ENCODE assay signal across 8 cellular contexts in the genomic region with DNA sequence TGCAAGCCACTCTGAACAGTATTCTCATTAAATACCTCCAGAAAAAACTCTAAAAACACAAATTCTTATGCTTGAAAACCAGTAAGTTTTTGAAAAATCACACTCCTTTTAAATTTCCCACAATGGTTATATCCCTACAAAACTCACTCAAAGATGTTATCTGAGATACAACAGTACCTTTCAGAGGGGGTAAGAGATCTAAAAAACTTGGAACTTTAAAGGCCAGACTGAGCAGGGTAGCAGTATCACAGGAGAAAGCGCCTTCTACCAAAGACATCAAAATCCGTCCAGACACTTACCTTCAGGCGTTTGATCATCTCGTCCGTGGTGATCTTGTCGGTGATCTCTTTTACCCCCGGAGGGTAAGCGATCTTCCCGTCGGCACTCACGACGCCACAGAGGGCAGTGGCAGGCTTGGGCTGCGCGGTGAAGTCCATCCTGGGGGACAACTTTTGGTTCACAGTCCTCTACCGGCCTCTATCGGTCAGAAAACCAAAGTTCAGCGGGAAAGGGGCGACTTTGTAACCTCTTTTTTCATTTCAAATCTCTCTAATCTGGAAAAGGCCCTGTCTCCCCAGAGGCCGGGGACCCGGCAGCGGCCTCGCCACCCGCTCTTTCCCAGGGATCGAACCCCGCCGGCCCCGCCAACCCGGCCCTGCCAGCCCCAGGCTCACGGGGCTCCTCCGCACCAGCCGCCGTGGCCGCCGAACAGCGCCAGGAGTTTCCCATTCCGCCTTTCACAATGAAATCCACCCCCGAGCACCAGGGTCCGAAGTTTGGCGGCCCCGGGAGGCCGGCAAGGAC. TPM values are rescaled to one million over a fixed set of nuclear protein-coding genes. Genes with fewer than 3 reads are reported as not detected.
A peak's percentile ranks its signal among the peaks of the same experiment; 100 is the strongest.
DNase-seq lines count a peak whose midpoint lies in the region; ATAC-seq and TF ChIP-seq lines count a peak whose summit lies in the region.

No MANE protein-coding gene starts in this region.

- TF ChIP-seq CTCF in endothelial cell (IDR thresholded peaks at IDR 0.05; ENCODE audit: unreplicated experiment) = peak; percentile 77

- peak overlapping the region; percentile 86 for H3K27ac Mint-ChIP-seq in endothelial cell (ENCODE audit: unreplicated experiment)

- ATAC-seq in GM19463 (IDR thresholded peaks at IDR 0.05; ENCODE audit: unreplicated experiment) = peak; percentile 33

- H3K9me3 Mint-ChIP-seq in endothelial cell (ENCODE audit: unreplicated experiment) = no peaks in the 10 kb centered on the region

- H3K4me3 Mint-ChIP-seq in endothelial cell (ENCODE audit: unreplicated experiment) = peak overlapping the region; percentile 94

- peaks cover 7% of the 10 kb centered on the region for H3K27me3 Mint-ChIP-seq in endothelial cell (ENCODE audit: unreplicated experiment)

- H3K4me1 Mint-ChIP-seq in endothelial cell (ENCODE audit: unreplicated experiment) = peaks cover 12% of the 10 kb centered on the region

- peak; percentile 88 for DNase-seq in Ammon's horn (ENCODE audit: low spot score)
- DNase-seq in HUDEP-2 (lab: John Stamatoyannopoulos, UW; ENCODE audit: unreplicated experiment in 76 of 76) = peak in 74 of 76 experiments; percentile 4 to 83 (median 60)
- peak; percentile 70 to 71 for DNase-seq in NOMO-1 (lab: John Stamatoyannopoulos, UW; ENCODE audit: unreplicated experiment in 2 of 2)
- peak; percentile 78 for DNase-seq in activated CD8-positive, alpha-beta memory T cell treated with anti-CD3 and anti-CD28 coated beads, Interleukin-2, amount 50 U/mL, for 48 hours
- peak; percentile 74 for DNase-seq in endothelial cell (ENCODE audit: low spot score)
- peak; percentile 91 for DNase-seq in mesenteric fat pad (ENCODE audit: low spot score)
- DNase-seq in stimulated activated CD8-positive, alpha-beta memory T cell treated with anti-CD3 and anti-CD28 coated beads, Interleukin-12 subunit alpha, Interleukin-12 subunit beta, amount 100 ng/mL, for 4 hours (ENCODE audit: low read depth) = peak; percentile 32

- peaks cover 24% of the 10 kb centered on the region for H3K36me3 Mint-ChIP-seq in endothelial cell (ENCODE audit: low read depth, unreplicated experiment)

RNA-seq across cellular contexts. Expression of a gene that starts 1.4 kb away (rescaled TPM):
- 57.1 TPM for total RNA-seq in endothelial cell (ENCODE audit: unreplicated experiment)
- 69.8 TPM for total RNA-seq in mesenteric fat pad

Comparison
In these comparisons a context has a peak if more than half of its experiments do, and no peak if none do; other contexts are left out.
1. Peak in every context shown above with its lines: DNase-seq and ATAC-seq.
2. DNase-seq: peak in every context shown above with its lines; median percentile 91 in mesenteric fat pad; 88 in Ammon's horn; 78 in activated CD8-positive, alpha-beta memory T cell treated with anti-CD3 and anti-CD28 coated beads, Interleukin-2, amount 50 U/mL, for 48 hours; 74 in endothelial cell; 70 in NOMO-1; 60 in HUDEP-2; 32 in stimulated activated CD8-positive, alpha-beta memory T cell treated with anti-CD3 and anti-CD28 coated beads, Interleukin-12 subunit alpha, Interleukin-12 subunit beta, amount 100 ng/mL, for 4 hours.